Comparison of ENCODE assay signal across 8 cellular contexts in genomic region chr3:144770813-144771400, GRCh38.
DNase-seq lines count a peak whose midpoint lies in the region; ATAC-seq and TF ChIP-seq lines count a peak whose summit lies in the region.

No MANE protein-coding gene starts in this region.

- no peak overlapping the region for H3K4me3 ChIP-seq in fibroblast of mammary gland (ENCODE audit: control insufficient read depth, low read depth, low read length)

- no peak for ATAC-seq in GM21825 (IDR thresholded peaks at IDR 0.05; ENCODE audit: unreplicated experiment)
- no peak for ATAC-seq in stimulated activated naive CD8-positive, alpha-beta T cell treated with anti-CD3 and anti-CD28 coated beads, Interleukin-15, Interleukin-2, amounts not matched to agents 100 U/mL and 50 U/mL, for 24 hours

- peak; percentile 48 for TF ChIP-seq CTCF in fibroblast of mammary gland (conservative IDR thresholded peaks at IDR 0.05; ENCODE audit: control insufficient read depth, insufficient read depth, low read depth, low read length)

- peak; percentile 31 to 53 for DNase-seq in NCI-H524 (lab: John Stamatoyannopoulos, UW)
- no peak for DNase-seq in NCI-H524 treated with DMSO at 0.1 percent for 48 hours (lab: John Stamatoyannopoulos, UW)
- peak; percentile 28 for DNase-seq in NCI-H748 treated with DMSO at 0.1 percent for 48 hours (lab: John Stamatoyannopoulos, UW)
- DNase-seq in fibroblast of mammary gland (ENCODE audit: low read depth) = peak; percentile 56
- DNase-seq in renal cortical epithelial cell (ENCODE audit: low read depth) = peak; percentile 54
- DNase-seq in middle frontal gyrus (ENCODE audit: extremely low spot score, low spot score) = no peak
- no peak for DNase-seq in stimulated activated naive CD8-positive, alpha-beta T cell treated with anti-CD3 and anti-CD28 coated beads, Interleukin-15, Interleukin-2, amounts not matched to agents 100 U/mL and 50 U/mL, for 24 hours

Comparison
In these comparisons a context has a peak if more than half of its experiments do, and no peak if none do; other contexts are left out.
1. DNase-seq: peak in NCI-H524 (2 of 2), NCI-H748 treated with DMSO at 0.1 percent for 48 hours (single experiment), fibroblast of mammary gland (single experiment) and renal cortical epithelial cell (single experiment); none in NCI-H524 treated with DMSO at 0.1 percent for 48 hours (single experiment), middle frontal gyrus (single experiment) and stimulated activated naive CD8-positive, alpha-beta T cell treated with anti-CD3 and anti-CD28 coated beads, Interleukin-15, Interleukin-2, amounts not matched to agents 100 U/mL and 50 U/mL, for 24 hours (single experiment).